11 cellular contexts compared by ENCODE assay signal in genomic region chr11:61688368-61689163, GRCh38. TPM values are rescaled to one million over a fixed set of nuclear protein-coding genes. Genes with fewer than 3 reads are reported as not detected.
A peak's percentile ranks its signal among the peaks of the same experiment; 100 is the strongest.
DNase-seq lines count a peak whose midpoint lies in the region; ATAC-seq and TF ChIP-seq lines count a peak whose summit lies in the region.
"Had no signal": no experiment of that assay in that cellular context is flagged by ENCODE, and none has a peak within 500 bp of the region (broad histone marks: within the 10 kb centered on the region; RNA-seq: fewer than 3 reads in every experiment).

No MANE protein-coding gene starts in this region.

- no peak overlapping the region for H4K8ac ChIP-seq in trophoblast cell (ENCODE audit: low read depth, low read length)

- in situ Hi-C loops in Panc1 (cut with HindIII; ENCODE audit: low pct_unique_long_range_greater_than_20kb, low sequenced_read_pairs) = no loop called here

- CTCF ChIA-PET in Panc1 (lab: Charles Lee) = interaction anchor here (0.6 to 1.0 kb wide), 3 partner anchors 11 to 171 kb away, joined by 3 to 11 read pairs (median 3); no protein-coding TSS in a partner anchor

- H3K4me2 ChIP-seq in fibroblast of lung (ENCODE audit: extremely low read depth, insufficient read depth, low read length) (peak overlapping the region; percentile 63), trophoblast cell (ENCODE audit: low read length) (no peak overlapping the region)
- H3K4me2 ChIP-seq: hepatocyte had no signal

- H3K27ac ChIP-seq in Panc1 (ENCODE audit: low read length) (peak overlapping the region; percentile 34; the same call in 1 of the 2 replicates), fibroblast of lung (ENCODE audit: insufficient read depth, low read length) (no peak overlapping the region), trophoblast cell (ENCODE audit: low read depth, low read length) (no peak overlapping the region)
- H3K27ac ChIP-seq: hepatocyte had no signal

- peaks cover 15% of the 10 kb centered on the region for H3K4me1 ChIP-seq in Panc1 (ENCODE audit: control insufficient read depth, insufficient read depth, low read length)
- peaks cover 6% of the 10 kb centered on the region for H3K4me1 ChIP-seq in fibroblast of lung (ENCODE audit: control insufficient read depth, extremely low read depth, insufficient read depth, low read length)
- no peaks in the 10 kb centered on the region for H3K4me1 ChIP-seq in trophoblast cell (ENCODE audit: control insufficient read depth in 1 of 2, insufficient read depth in 2 of 2, low read length in 2 of 2)

- DNase-seq in CD1c-positive myeloid dendritic cell (ENCODE audit: extremely low spot score) (peak; percentile 94), Panc1 (ENCODE audit: low read depth, low spot score) (no peak), fibroblast of lung (ENCODE audit: low read depth in 2 of 2) (peak; percentile 46 to 53), trophoblast cell (peak; percentile 20 to 26), occipital lobe (lab: John Stamatoyannopoulos, UW) (no peak), glomerular visceral epithelial cell (ENCODE audit: extremely low spot score) (no peak)
- DNase-seq in effector CD4-positive, alpha-beta T cell = no peak
- DNase-seq: activated T-cell treated with anti-CD3 and anti-CD28 coated beads, Interleukin-2, amount 50 U/mL, for 4 hours; NCI-H774 had no signal

- WGBS in trophoblast cell (ENCODE audit: extremely low coverage, insufficient coverage, insufficient read length) = no CpG with 5 or more reads among the region's 19 CpGs

- H3K79me1 ChIP-seq in trophoblast cell (ENCODE audit: low read length) = no peaks in the 10 kb centered on the region

- H3K18ac ChIP-seq in trophoblast cell (ENCODE audit: low read length) = no peak overlapping the region

- H3K4me3 ChIP-seq in Panc1 (ENCODE audit: low read depth in 2 of 2, low read length in 2 of 2) (no peak overlapping the region), fibroblast of lung (replicated peaks in 1 of 4; ENCODE audit: control extremely low read depth in 1 of 4, insufficient read depth in 1 of 4, low read depth in 3 of 4, low read length in 4 of 4) (no peak overlapping the region), trophoblast cell (ENCODE audit: low read depth, low read length) (peak overlapping the region; percentile 45)
- H3K4me3 ChIP-seq: hepatocyte had no signal

- H3K9me3 ChIP-seq in Panc1 (ENCODE audit: control insufficient read depth, insufficient read depth, low read depth, low read length) (no peaks in the 10 kb centered on the region), fibroblast of lung (ENCODE audit: control insufficient read depth, insufficient read depth, low read depth, low read length) (no peaks in the 10 kb centered on the region), trophoblast cell (ENCODE audit: insufficient read depth, low read depth, low read length) (no peaks in the 10 kb centered on the region)

- POLR2A ChIA-PET in Panc1 (lab: Charles Lee) = no interaction called here

- no peak overlapping the region for H2BK12ac ChIP-seq in trophoblast cell (ENCODE audit: low read length)

- no peak overlapping the region for H4K12ac ChIP-seq in trophoblast cell (ENCODE audit: low read depth, low read length)

- H3K14ac ChIP-seq in trophoblast cell (ENCODE audit: low read length) = peak overlapping the region; percentile 25

- H2AFZ ChIP-seq in fibroblast of lung (ENCODE audit: low read length) (no peak overlapping the region), trophoblast cell (ENCODE audit: insufficient read depth, low read length, poor library complexity) (no peak overlapping the region)
- H2AFZ ChIP-seq: hepatocyte had no signal

- no peak overlapping the region for H2BK5ac ChIP-seq in trophoblast cell (ENCODE audit: low read depth, low read length, poor library complexity)

- H3K23ac ChIP-seq in trophoblast cell (ENCODE audit: low read length) = no peak overlapping the region

- no peak for TF ChIP-seq CTCF in Panc1 (IDR thresholded peaks at IDR 0.05)
- no peak for TF ChIP-seq CTCF in fibroblast of lung (conservative IDR thresholded peaks at IDR 0.05 in 1 of 2, IDR thresholded peaks at IDR 0.05 in 1 of 2; ENCODE audit: low read depth in 1 of 2, low read length in 2 of 2)

- H3K4ac ChIP-seq in trophoblast cell (ENCODE audit: low read depth, low read length) = no peak overlapping the region

- H4K20me1 ChIP-seq in fibroblast of lung (ENCODE audit: control insufficient read depth, extremely low read depth, insufficient read depth, low read length) = no peaks in the 10 kb centered on the region

- no peak overlapping the region for H2BK120ac ChIP-seq in trophoblast cell (ENCODE audit: insufficient read depth, low read length, poor library complexity)

- H3K79me2 ChIP-seq in fibroblast of lung (ENCODE audit: control insufficient read depth, insufficient read depth, low read length) (no peaks in the 10 kb centered on the region), trophoblast cell (ENCODE audit: control insufficient read depth, insufficient read depth, low read length, poor library complexity) (no peaks in the 10 kb centered on the region)

- no peak overlapping the region for H2AK5ac ChIP-seq in trophoblast cell (ENCODE audit: low read length)

- H4K91ac ChIP-seq in trophoblast cell (ENCODE audit: low read depth, low read length) = no peak overlapping the region

- ATAC-seq in Panc1 (peak; percentile 21; the same call in 1 of the 2 replicates), HG03196 (IDR thresholded peaks at IDR 0.05; ENCODE audit: unreplicated experiment) (no peak)
- ATAC-seq: activated T-cell treated with anti-CD3 and anti-CD28 coated beads, Interleukin-2, amount 50 U/mL, for 4 hours had no signal

- H3K9ac ChIP-seq in fibroblast of lung (ENCODE audit: insufficient read depth, low read length) (no peak overlapping the region), trophoblast cell (ENCODE audit: low read length) (no peak overlapping the region)

- H3K36me3 ChIP-seq in Panc1 (ENCODE audit: control insufficient read depth, insufficient read depth, low read length) (no peaks in the 10 kb centered on the region), fibroblast of lung (ENCODE audit: control insufficient read depth, insufficient read depth, low read length) (no peaks in the 10 kb centered on the region), trophoblast cell (ENCODE audit: control insufficient read depth in 1 of 2, insufficient read depth in 2 of 2, low read length in 2 of 2) (no peaks in the 10 kb centered on the region)

- intact Hi-C loops in Panc1 (cut with micrococcal nuclease; ENCODE audit: unreplicated experiment) = no loop called here

- no TSS peak for BruUV-seq in Panc1 (replicated peaks; lab: Mats Ljungman, UMichigan)

- H3K27me3 ChIP-seq in Panc1 (ENCODE audit: control insufficient read depth, insufficient read depth, low read length) = no peaks in the 10 kb centered on the region
- H3K27me3 ChIP-seq in fibroblast of lung (ENCODE audit: control insufficient read depth, insufficient read depth, low read length) = no peaks in the 10 kb centered on the region
- H3K27me3 ChIP-seq in trophoblast cell (ENCODE audit: insufficient read depth, low read length) = no peaks in the 10 kb centered on the region
- H3K27me3 ChIP-seq: hepatocyte had no signal

RNA-seq across cellular contexts. Expression of gene DAGLA, which starts 8.4 kb away (rescaled TPM):
- total RNA-seq in Panc1 (2021; ENCODE audit: unreplicated experiment) (6.4 TPM), fibroblast of lung (1.3 and 2.0 TPM in 2 replicates), occipital lobe (5.5 TPM)
- polyA plus RNA-seq in Panc1 (2012; ENCODE audit: insufficient read length) = 5.6 TPM
- polyA plus RNA-seq in fibroblast of lung = 1.00 and 1.4 TPM in 2 replicates
- polyA plus RNA-seq in fibroblast of lung (2012) = 1.8 and 2.6 TPM in 2 replicates
- polyA minus RNA-seq in fibroblast of lung (ENCODE audit: low replicate concordance) = 5.5 and 9.5 TPM in 2 replicates
- 1.4 and 1.5 TPM in 2 replicates for polyA plus RNA-seq in trophoblast cell (2013)

Comparison
In these comparisons a context has a peak if more than half of its experiments do, and no peak if none do; other contexts are left out.
1. DNase-seq: peak in CD1c-positive myeloid dendritic cell (single experiment), fibroblast of lung (2 of 2) and trophoblast cell (2 of 2); none in Panc1 (single experiment), occipital lobe (single experiment), effector CD4-positive, alpha-beta T cell (single experiment) and glomerular visceral epithelial cell (single experiment).